ENCODE assay signal across 10 cellular contexts in genomic region chr19:11164879-11165406, GRCh38. TPM values are rescaled to one million over a fixed set of nuclear protein-coding genes. Genes with fewer than 3 reads are reported as not detected.
DNase-seq lines count a peak whose midpoint lies in the region; ATAC-seq, FAIRE-seq and TF ChIP-seq lines count a peak whose summit lies in the region.
"Had no signal": no experiment of that assay in that cellular context is flagged by ENCODE, and none has a peak within 500 bp of the region (broad histone marks: within the 10 kb centered on the region; RNA-seq: fewer than 3 reads in every experiment).

No MANE protein-coding gene starts in this region.

- H3K4me1 ChIP-seq in liver (ENCODE audit: control insufficient read depth in 4 of 4, insufficient read depth in 4 of 4, low read length in 3 of 4) (peaks cover 0 to 21% (median 7%) of the 10 kb centered on the region in 4 donors), HepG2 (ENCODE audit: insufficient read depth, low read length) (peaks cover 4% of the 10 kb centered on the region), cardiac muscle cell (ENCODE audit: low read depth) (peaks cover 12% of the 10 kb centered on the region), osteoblast (ENCODE audit: insufficient read depth, low read length) (peaks cover 49% of the 10 kb centered on the region)

- TF ChIP-seq RAD21 in liver (IDR thresholded peaks at IDR 0.05) = no peak
- TF ChIP-seq RAD21 in HepG2 (CRISPR knock-in tag; IDR thresholded peaks at IDR 0.05) = no peak

- peak overlapping the region; percentile 42 to 79 for H3K27ac ChIP-seq in liver (ENCODE audit: low read depth in 1 of 2, low read length in 2 of 2)
- H3K27ac ChIP-seq in HepG2 (ENCODE audit: extremely low read length, insufficient read depth, low read length) = no peak overlapping the region
- peak overlapping the region; percentile 90 for H3K27ac ChIP-seq in cardiac muscle cell
- H3K27ac ChIP-seq in osteoblast (ENCODE audit: low read depth, low read length) = peak overlapping the region; percentile 96

- BruUV-seq in HepG2 (replicated peaks; lab: Mats Ljungman, UMichigan) = no TSS peak

- intact Hi-C loops in HepG2 (cut with micrococcal nuclease; ENCODE audit: unreplicated experiment) = no loop called here

- ATAC-seq in HepG2 (no peak), HG02884 (IDR thresholded peaks at IDR 0.05; ENCODE audit: unreplicated experiment) (no peak)
- ATAC-seq: activated T-cell treated with anti-CD3 and anti-CD28 coated beads, Interleukin-2, amount 50 U/mL, for 4 hours had no signal

- H3K79me2 ChIP-seq in HepG2 (ENCODE audit: insufficient read depth, low read length) (no peaks in the 10 kb centered on the region), osteoblast (ENCODE audit: insufficient read depth, low read length) (no peaks in the 10 kb centered on the region)

- H2AFZ ChIP-seq in HepG2 (ENCODE audit: low read length) = no peak overlapping the region
- no peak overlapping the region for H2AFZ ChIP-seq in osteoblast (ENCODE audit: low read length)

- no peak overlapping the region for H3K4me2 ChIP-seq in HepG2 (ENCODE audit: low read depth, low read length)
- H3K4me2 ChIP-seq in osteoblast (ENCODE audit: insufficient read depth, low read length) = peak overlapping the region; percentile 52

- WGBS in liver = 70% methylated on average over 17 of the region's 17 CpGs
- WGBS in HepG2 (ENCODE audit: low lambda C conversion rate) = 94% methylated on average over 17 of the region's 17 CpGs

- H3K9me3 ChIP-seq in liver (ENCODE audit: control insufficient read depth in 4 of 4, low read length in 3 of 4) = no peaks in the 10 kb centered on the region
- no peaks in the 10 kb centered on the region for H3K9me3 ChIP-seq in HepG2 (ENCODE audit: low read length)
- H3K9me3 ChIP-seq in cardiac muscle cell (ENCODE audit: low read depth) = no peaks in the 10 kb centered on the region
- H3K9me3 ChIP-seq in osteoblast (ENCODE audit: low read depth, low read length) = no peaks in the 10 kb centered on the region

- peaks cover 5 to 15% (median 8%) of the 10 kb centered on the region in 4 donors for H3K36me3 ChIP-seq in liver (ENCODE audit: control insufficient read depth in 4 of 4, insufficient read depth in 3 of 4, low read depth in 1 of 4, low read length in 3 of 4)
- H3K36me3 ChIP-seq in HepG2 (replicated peaks in 1 of 2; ENCODE audit: control insufficient read depth in 1 of 2, insufficient read depth in 2 of 2, low read length in 2 of 2) = 0 out of 5 replicates have a peak, but pooled peaks cover 2 to 7% of the 10 kb centered on the region in 2 experiments
- peaks cover 9% of the 10 kb centered on the region for H3K36me3 ChIP-seq in cardiac muscle cell
- peaks cover 32% of the 10 kb centered on the region for H3K36me3 ChIP-seq in osteoblast (ENCODE audit: insufficient read depth, low read length)

- TF ChIP-seq CTCF in liver (IDR thresholded peaks at IDR 0.05; ENCODE audit: low read depth, low read length, missing input control) = no peak
- no peak for TF ChIP-seq CTCF in HepG2 (CRISPR knock-in tag; IDR thresholded peaks at IDR 0.05)
- TF ChIP-seq CTCF in cardiac muscle cell (IDR thresholded peaks at IDR 0.05; ENCODE audit: low read depth, low read length) = no peak
- no peak for TF ChIP-seq CTCF in osteoblast (IDR thresholded peaks at IDR 0.05; ENCODE audit: extremely low read depth, low read depth, low read length)

- no peak for DNase-seq in HepG2 (ENCODE audit: low spot score)
- DNase-seq in cardiac muscle cell (ENCODE audit: low read depth in 1 of 2, low spot score in 1 of 2) = peak in 1 of 2 donors; percentile 97
- DNase-seq in osteoblast (ENCODE audit: insufficient read length, low spot score, missing footprints) = peak; percentile 91
- no peak for DNase-seq in kidney tubule cell (ENCODE audit: low spot score)
- no peak for DNase-seq in germinal center (ENCODE audit: low spot score)
- DNase-seq in D341Med (ENCODE audit: low spot score) = no peak
- DNase-seq: activated T-cell treated with anti-CD3 and anti-CD28 coated beads, Interleukin-2, amount 50 U/mL, for 4 hours; NCI-H345 had no signal

- TF ChIP-seq POLR2A in HepG2 (IDR thresholded peaks at IDR 0.05; ENCODE audit: insufficient read depth in 1 of 2, low read depth in 2 of 2, low read length in 2 of 2) = no peak

- no peak for FAIRE-seq in HepG2 (lab: Jason Lieb, UNC)

- CTCF ChIA-PET in HepG2 (lab: Yijun Ruan, JAX; ENCODE audit: low intra/inter-chr PET ratio, low total read pairs) = no interaction called here

- POLR2A ChIA-PET in HepG2 (lab: Yijun Ruan, JAX) = no interaction called here

- H4K20me1 ChIP-seq in HepG2 (ENCODE audit: insufficient read depth, low read length) = no peaks in the 10 kb centered on the region
- H4K20me1 ChIP-seq in osteoblast (ENCODE audit: insufficient read depth, low read length) = no peaks in the 10 kb centered on the region

- H3K27me3 ChIP-seq in liver (ENCODE audit: control insufficient read depth in 4 of 4, insufficient read depth in 4 of 4, low read length in 3 of 4) = no peaks in the 10 kb centered on the region
- no peaks in the 10 kb centered on the region for H3K27me3 ChIP-seq in HepG2 (ENCODE audit: control insufficient read depth in 1 of 2, insufficient read depth in 2 of 2, low read length in 2 of 2)
- H3K27me3 ChIP-seq in cardiac muscle cell = no peaks in the 10 kb centered on the region
- H3K27me3 ChIP-seq in osteoblast (ENCODE audit: insufficient read depth, low read length) = no peaks in the 10 kb centered on the region

- no peak overlapping the region for H3K9ac ChIP-seq in liver (ENCODE audit: low read depth in 1 of 2, low read length in 2 of 2)
- no peak overlapping the region for H3K9ac ChIP-seq in HepG2 (ENCODE audit: insufficient read depth, low read depth, low read length)

- TF ChIP-seq EP300 in HepG2 (IDR thresholded peaks at IDR 0.05; ENCODE audit: low read depth in 2 of 2, low read length in 2 of 2) (no peak), HepG2 (CRISPR knock-in tag; IDR thresholded peaks at IDR 0.05; ENCODE audit: borderline replicate concordance) (no peak)

- H3K4me3 ChIP-seq in liver (ENCODE audit: low read depth in 1 of 3, low read length in 3 of 3) (no peak overlapping the region), HepG2 (replicated peaks in 1 of 3; ENCODE audit: insufficient read depth in 1 of 3, low read depth in 2 of 3, low read length in 3 of 3) (no peak overlapping the region), cardiac muscle cell (no peak overlapping the region), osteoblast (ENCODE audit: insufficient read depth, low read length) (peak overlapping the region; percentile 23)

- in situ Hi-C loops in HepG2 (cut with HindIII; ENCODE audit: extremely low pct_ligation_motif_present, low pct_unique_long_range_greater_than_20kb) = no loop called here

RNA-seq across cellular contexts. Expression of gene SPC24, which starts 9.4 kb away (rescaled TPM):
- total RNA-seq in liver (10 to 100 TPM in 1 of 2 donors, under 1 TPM in 1; 0.42 to 72.5 TPM), HepG2 (2016; rRNA removed; fragmentation: Illumina TruSeq; extraction: Trizol) (46.2 and 63.2 TPM in 2 replicates), cardiac muscle cell (15.8 and 127 TPM in 2 replicates), osteoblast (5.4 and 6.5 TPM in 2 replicates)
- polyA plus RNA-seq in liver (1 to 10 TPM; 1.2 to 1.4 TPM), HepG2 (2011; rRNA removed) (8.8 and 10.0 TPM in 2 replicates), cardiac muscle cell (7.1 and 25.8 TPM in 2 replicates)
- 7.6 and 7.9 TPM in 2 replicates for total RNA-seq in HepG2 (2016; cell fraction: cytosol; rRNA removed; fragmentation: Illumina TruSeq; extraction: Trizol; ENCODE audit: low read depth)
- total RNA-seq in HepG2 (2016; cell fraction: insoluble cytoplasmic fraction; rRNA removed; fragmentation: Illumina TruSeq; extraction: Trizol) = 47.6 and 55.0 TPM in 2 replicates
- total RNA-seq in HepG2 (2016; cell fraction: membrane; rRNA removed; fragmentation: Illumina TruSeq; extraction: Trizol) = 21.9 and 24.3 TPM in 2 replicates
- total RNA-seq in HepG2 (2016; cell fraction: nucleus; rRNA removed; fragmentation: Illumina TruSeq; extraction: Trizol) = 24.3 and 25.4 TPM in 2 replicates
- 6.3 and 10.5 TPM in 2 replicates for polyA plus RNA-seq in HepG2 (2011; cell fraction: cytosol; rRNA removed)
- polyA plus RNA-seq in HepG2 (2011; cell fraction: nucleus; rRNA removed) = 10.2 and 12.2 TPM in 2 replicates
- 3.9 and 8.5 TPM in 2 replicates for polyA plus RNA-seq in HepG2 (2012)
- 3.0 and 3.9 TPM in 2 replicates for polyA plus RNA-seq in HepG2 (2016; cell fraction: cytosol; fragmentation: Illumina TruSeq; extraction: Trizol; ENCODE audit: low read depth)
- 26.0 and 27.0 TPM in 2 replicates for polyA plus RNA-seq in HepG2 (2016; cell fraction: insoluble cytoplasmic fraction; fragmentation: Illumina TruSeq; extraction: Trizol; ENCODE audit: low read depth)
- polyA plus RNA-seq in HepG2 (2016; cell fraction: membrane; fragmentation: Illumina TruSeq; extraction: Trizol; ENCODE audit: low read depth) = 7.2 and 8.5 TPM in 2 replicates
- polyA plus RNA-seq in HepG2 (2016; cell fraction: nucleus; fragmentation: Illumina TruSeq; extraction: Trizol; ENCODE audit: insufficient read depth, low read depth) = 31.6 and 34.4 TPM in 2 replicates
- polyA minus RNA-seq in HepG2 (2011; rRNA and poly(A)+ RNA removed; ENCODE audit: low replicate concordance) = 27.2 and 131 TPM in 2 replicates
- polyA minus RNA-seq in HepG2 (2011; cell fraction: cytosol; rRNA and poly(A)+ RNA removed) = 11.4 and 21.7 TPM in 2 replicates
- polyA minus RNA-seq in HepG2 (2011; cell fraction: nucleus; rRNA and poly(A)+ RNA removed) = 8.6 and 9.8 TPM in 2 replicates

RNA-seq across cellular contexts. Expression of gene KANK2, which starts 32.4 kb away (rescaled TPM):
- total RNA-seq in liver (10 to 100 TPM; 51.0 to 67.8 TPM), HepG2 (2016; rRNA removed; fragmentation: Illumina TruSeq; extraction: Trizol) (11.0 and 12.9 TPM in 2 replicates), cardiac muscle cell (73.0 and 106 TPM in 2 replicates), osteoblast (253 and 295 TPM in 2 replicates)
- polyA plus RNA-seq in liver (10 to 100 TPM; 15.0 to 30.3 TPM), HepG2 (2011; rRNA removed) (5.7 and 6.8 TPM in 2 replicates), cardiac muscle cell (38.9 and 43.9 TPM in 2 replicates)
- total RNA-seq in HepG2 (2016; cell fraction: cytosol; rRNA removed; fragmentation: Illumina TruSeq; extraction: Trizol; ENCODE audit: low read depth) = 1.5 TPM in 2 replicates
- 10.8 and 16.5 TPM in 2 replicates for total RNA-seq in HepG2 (2016; cell fraction: insoluble cytoplasmic fraction; rRNA removed; fragmentation: Illumina TruSeq; extraction: Trizol)
- 6.2 TPM in 2 replicates for total RNA-seq in HepG2 (2016; cell fraction: membrane; rRNA removed; fragmentation: Illumina TruSeq; extraction: Trizol)
- total RNA-seq in HepG2 (2016; cell fraction: nucleus; rRNA removed; fragmentation: Illumina TruSeq; extraction: Trizol) = 12.8 and 13.5 TPM in 2 replicates
- 4.3 and 5.1 TPM in 2 replicates for polyA plus RNA-seq in HepG2 (2011; cell fraction: cytosol; rRNA removed)
- 21.5 and 24.8 TPM in 2 replicates for polyA plus RNA-seq in HepG2 (2011; cell fraction: nucleus; rRNA removed)
- polyA plus RNA-seq in HepG2 (2012) = 7.1 and 11.3 TPM in 2 replicates
- 0.79 and 1.2 TPM in 2 replicates for polyA plus RNA-seq in HepG2 (2016; cell fraction: cytosol; fragmentation: Illumina TruSeq; extraction: Trizol; ENCODE audit: low read depth)
- 8.4 and 13.7 TPM in 2 replicates for polyA plus RNA-seq in HepG2 (2016; cell fraction: insoluble cytoplasmic fraction; fragmentation: Illumina TruSeq; extraction: Trizol; ENCODE audit: low read depth)
- polyA plus RNA-seq in HepG2 (2016; cell fraction: membrane; fragmentation: Illumina TruSeq; extraction: Trizol; ENCODE audit: low read depth) = 2.9 and 3.9 TPM in 2 replicates
- polyA plus RNA-seq in HepG2 (2016; cell fraction: nucleus; fragmentation: Illumina TruSeq; extraction: Trizol; ENCODE audit: insufficient read depth, low read depth) = 27.2 and 28.0 TPM in 2 replicates
- polyA minus RNA-seq in HepG2 (2011; rRNA and poly(A)+ RNA removed; ENCODE audit: low replicate concordance) = 25.5 and 78.0 TPM in 2 replicates
- 8.5 and 9.8 TPM in 2 replicates for polyA minus RNA-seq in HepG2 (2011; cell fraction: cytosol; rRNA and poly(A)+ RNA removed)
- polyA minus RNA-seq in HepG2 (2011; cell fraction: nucleus; rRNA and poly(A)+ RNA removed) = 5.2 and 9.0 TPM in 2 replicates
